Comparison of ENCODE assay signal across 1 cellular context in genomic region chr11:19243143-19243542, GRCh38.
TF ChIP-seq lines count a peak whose summit lies in the region.

No MANE protein-coding gene starts in this region.

TF ChIP-seq in K562, 482 proteins besides CTCF, POLR2A, EP300 and RAD21:
- TF ChIP-seq CEBPG (CRISPR knock-in tag; IDR thresholded peaks at IDR 0.05) (no peak), CEBPG (tag; conservative IDR thresholded peaks at IDR 0.05 in 1 of 2, IDR thresholded peaks at IDR 0.05 in 1 of 2) (no peak), PREB (CRISPR knock-in tag; IDR thresholded peaks at IDR 0.05) (no peak), POLR3G (IDR thresholded peaks at IDR 0.05; ENCODE audit: extremely low read depth, insufficient read length, insufficient replicate concordance) (no peak), ZC3H4 (CRISPR knock-in tag; IDR thresholded peaks at IDR 0.05; ENCODE audit: borderline replicate concordance) (no peak), ARID2 (IDR thresholded peaks at IDR 0.05) (no peak), TAF1 (IDR thresholded peaks at IDR 0.05; ENCODE audit: control insufficient read depth, extremely low read depth, insufficient read depth, low read length, severe bottlenecking) (no peak), TAL1 (IDR thresholded peaks at IDR 0.05) (peak; percentile 60; the same call in 1 of the 2 replicates), TRIM28 (IDR thresholded peaks at IDR 0.05) (no peak), COPS2 (conservative IDR thresholded peaks at IDR 0.05) (no peak), HDAC8 (tag; IDR thresholded peaks at IDR 0.05) (no peak), ZBTB1 (CRISPR knock-in tag; IDR thresholded peaks at IDR 0.05; ENCODE audit: borderline replicate concordance, low read depth) (no peak), ATF7 (IDR thresholded peaks at IDR 0.05) (no peak), MEIS2 (IDR thresholded peaks at IDR 0.05; ENCODE audit: partially characterized antibody) (peak; percentile 64), ZSCAN29 (IDR thresholded peaks at IDR 0.05) (no peak), CBFA2T2 (conservative IDR thresholded peaks at IDR 0.05) (peak; percentile 71), NFXL1 (CRISPR knock-in tag; IDR thresholded peaks at IDR 0.05) (no peak), TCF3 (CRISPR knock-in tag; IDR thresholded peaks at IDR 0.05) (peak; percentile 58), ELK3 (CRISPR knock-in tag; IDR thresholded peaks at IDR 0.05) (no peak), PKNOX1 (IDR thresholded peaks at IDR 0.05) (peak; percentile 62; the same call in 1 of the 2 replicates), TRIM24 (IDR thresholded peaks at IDR 0.05) (peak in 1 of 2 experiments; percentile 27; a peak in 2 of 4 replicates), CHD1 (IDR thresholded peaks at IDR 0.05; ENCODE audit: low read length) (no peak), TBL1XR1 (IDR thresholded peaks at IDR 0.05; ENCODE audit: low read length in 2 of 2) (no peak), NBN (IDR thresholded peaks at IDR 0.05; ENCODE audit: low read depth) (no peak), PTTG1 (tag; IDR thresholded peaks at IDR 0.05; ENCODE audit: low read depth) (no peak), ARID1B (IDR thresholded peaks at IDR 0.05) (0 out of 2 replicates have a peak, but pooled peaks have one; percentile 22), SMARCA4 (IDR thresholded peaks at IDR 0.05) (no peak), POLR2AphosphoS5 (IDR thresholded peaks at IDR 0.05; ENCODE audit: control insufficient read depth, insufficient read depth, low read depth, low read length) (peak; percentile 48; the same call in 1 of the 2 replicates), TEAD4 (IDR thresholded peaks at IDR 0.05; ENCODE audit: low read length) (peak; percentile 74), TEAD4 (CRISPR knock-in tag; IDR thresholded peaks at IDR 0.05; ENCODE audit: borderline replicate concordance) (no peak), SNRNP70 (optimal IDR thresholded peaks at IDR 0.05; ENCODE audit: low read depth, low read length) (no peak), SIX5 (IDR thresholded peaks at IDR 0.05; ENCODE audit: borderline replicate concordance in 1 of 2, insufficient read depth in 1 of 2, low read depth in 1 of 2, low read length in 2 of 2) (no peak), CBFA2T3 (IDR thresholded peaks at IDR 0.05) (peak; percentile 81), ZNF217 (CRISPR knock-in tag; IDR thresholded peaks at IDR 0.05) (no peak)
- TF ChIP-seq, protein P1, sequence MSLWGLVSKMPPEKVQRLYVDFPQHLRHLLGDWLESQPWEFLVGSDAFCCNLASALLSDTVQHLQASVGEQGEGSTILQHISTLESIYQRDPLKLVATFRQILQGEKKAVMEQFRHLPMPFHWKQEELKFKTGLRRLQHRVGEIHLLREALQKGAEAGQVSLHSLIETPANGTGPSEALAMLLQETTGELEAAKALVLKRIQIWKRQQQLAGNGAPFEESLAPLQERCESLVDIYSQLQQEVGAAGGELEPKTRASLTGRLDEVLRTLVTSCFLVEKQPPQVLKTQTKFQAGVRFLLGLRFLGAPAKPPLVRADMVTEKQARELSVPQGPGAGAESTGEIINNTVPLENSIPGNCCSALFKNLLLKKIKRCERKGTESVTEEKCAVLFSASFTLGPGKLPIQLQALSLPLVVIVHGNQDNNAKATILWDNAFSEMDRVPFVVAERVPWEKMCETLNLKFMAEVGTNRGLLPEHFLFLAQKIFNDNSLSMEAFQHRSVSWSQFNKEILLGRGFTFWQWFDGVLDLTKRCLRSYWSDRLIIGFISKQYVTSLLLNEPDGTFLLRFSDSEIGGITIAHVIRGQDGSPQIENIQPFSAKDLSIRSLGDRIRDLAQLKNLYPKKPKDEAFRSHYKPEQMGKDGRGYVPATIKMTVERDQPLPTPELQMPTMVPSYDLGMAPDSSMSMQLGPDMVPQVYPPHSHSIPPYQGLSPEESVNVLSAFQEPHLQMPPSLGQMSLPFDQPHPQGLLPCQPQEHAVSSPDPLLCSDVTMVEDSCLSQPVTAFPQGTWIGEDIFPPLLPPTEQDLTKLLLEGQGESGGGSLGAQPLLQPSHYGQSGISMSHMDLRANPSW (CRISPR knock-in tag; IDR thresholded peaks at IDR 0.05) = no peak
TF ChIP-seq in K562: peak in this region for 10.
